ENCODE assay signal across 2 cellular contexts in the genomic region with DNA sequence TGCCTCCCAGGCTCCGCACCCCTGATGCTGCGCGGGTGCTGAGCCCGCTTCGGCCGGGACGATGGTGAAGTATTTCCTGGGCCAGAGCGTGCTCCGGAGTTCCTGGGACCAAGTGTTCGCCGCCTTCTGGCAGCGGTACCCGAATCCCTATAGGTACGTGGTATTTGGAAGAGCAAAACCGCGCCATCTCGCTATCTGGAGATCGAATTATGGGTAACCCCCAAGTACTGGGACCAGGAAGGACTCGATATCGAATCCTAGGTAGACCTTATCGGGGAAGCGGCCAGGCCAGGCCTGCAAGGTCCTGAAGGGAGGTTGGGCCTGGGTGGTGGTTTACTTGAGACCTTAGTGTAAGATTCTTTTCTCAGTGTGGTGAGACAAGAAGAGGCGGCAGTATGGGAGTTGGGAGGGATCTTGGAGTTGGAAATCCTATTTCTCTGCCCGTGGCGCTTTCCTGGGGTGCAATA.
TF ChIP-seq lines count a peak whose summit lies in the region.

No MANE protein-coding gene starts in this region.

TF ChIP-seq in A549, 52 proteins besides CTCF, POLR2A, EP300 and RAD21:
- TF ChIP-seq E2F6 (IDR thresholded peaks at IDR 0.05; ENCODE audit: borderline replicate concordance, low read depth) (0 out of 2 replicates have a peak, but pooled peaks have one; percentile 15), HMGXB4 (CRISPR knock-in tag; IDR thresholded peaks at IDR 0.05; ENCODE audit: borderline replicate concordance) (no peak), HOXB5 (CRISPR knock-in tag; IDR thresholded peaks at IDR 0.05) (peak; percentile 18; the same call in 1 of the 2 replicates), HEYL (CRISPR knock-in tag; IDR thresholded peaks at IDR 0.05) (no peak), PHF8 (IDR thresholded peaks at IDR 0.05; ENCODE audit: borderline replicate concordance, low read depth) (peak; percentile 19; the same call in 1 of the 2 replicates), KDM5A (IDR thresholded peaks at IDR 0.05) (peak; percentile 57)

TF ChIP-seq in GM23338, 12 proteins besides CTCF, POLR2A, EP300 and RAD21:
- TF ChIP-seq STAT1 (IDR thresholded peaks at IDR 0.05; ENCODE audit: unreplicated experiment) (no peak), EZH2 (IDR thresholded peaks at IDR 0.05; ENCODE audit: low read depth, unreplicated experiment) (no peak), ETS1 (IDR thresholded peaks at IDR 0.05) (no peak), NANOG (IDR thresholded peaks at IDR 0.05; ENCODE audit: borderline replicate concordance) (no peak), JUNB (IDR thresholded peaks at IDR 0.05; ENCODE audit: unreplicated experiment) (no peak), ZNF331 (CRISPR knock-in tag; IDR thresholded peaks at IDR 0.05; ENCODE audit: low read depth) (no peak), CREB1 (CRISPR knock-in tag; IDR thresholded peaks at IDR 0.05; ENCODE audit: low read depth) (no peak), EZH2phosphoT487 (IDR thresholded peaks at IDR 0.05; ENCODE audit: unreplicated experiment) (no peak), POLR2AphosphoS5 (IDR thresholded peaks at IDR 0.05; ENCODE audit: low read depth) (no peak), ZNF462 (CRISPR knock-in tag; IDR thresholded peaks at IDR 0.05) (no peak)
- TF ChIP-seq, protein P1, sequence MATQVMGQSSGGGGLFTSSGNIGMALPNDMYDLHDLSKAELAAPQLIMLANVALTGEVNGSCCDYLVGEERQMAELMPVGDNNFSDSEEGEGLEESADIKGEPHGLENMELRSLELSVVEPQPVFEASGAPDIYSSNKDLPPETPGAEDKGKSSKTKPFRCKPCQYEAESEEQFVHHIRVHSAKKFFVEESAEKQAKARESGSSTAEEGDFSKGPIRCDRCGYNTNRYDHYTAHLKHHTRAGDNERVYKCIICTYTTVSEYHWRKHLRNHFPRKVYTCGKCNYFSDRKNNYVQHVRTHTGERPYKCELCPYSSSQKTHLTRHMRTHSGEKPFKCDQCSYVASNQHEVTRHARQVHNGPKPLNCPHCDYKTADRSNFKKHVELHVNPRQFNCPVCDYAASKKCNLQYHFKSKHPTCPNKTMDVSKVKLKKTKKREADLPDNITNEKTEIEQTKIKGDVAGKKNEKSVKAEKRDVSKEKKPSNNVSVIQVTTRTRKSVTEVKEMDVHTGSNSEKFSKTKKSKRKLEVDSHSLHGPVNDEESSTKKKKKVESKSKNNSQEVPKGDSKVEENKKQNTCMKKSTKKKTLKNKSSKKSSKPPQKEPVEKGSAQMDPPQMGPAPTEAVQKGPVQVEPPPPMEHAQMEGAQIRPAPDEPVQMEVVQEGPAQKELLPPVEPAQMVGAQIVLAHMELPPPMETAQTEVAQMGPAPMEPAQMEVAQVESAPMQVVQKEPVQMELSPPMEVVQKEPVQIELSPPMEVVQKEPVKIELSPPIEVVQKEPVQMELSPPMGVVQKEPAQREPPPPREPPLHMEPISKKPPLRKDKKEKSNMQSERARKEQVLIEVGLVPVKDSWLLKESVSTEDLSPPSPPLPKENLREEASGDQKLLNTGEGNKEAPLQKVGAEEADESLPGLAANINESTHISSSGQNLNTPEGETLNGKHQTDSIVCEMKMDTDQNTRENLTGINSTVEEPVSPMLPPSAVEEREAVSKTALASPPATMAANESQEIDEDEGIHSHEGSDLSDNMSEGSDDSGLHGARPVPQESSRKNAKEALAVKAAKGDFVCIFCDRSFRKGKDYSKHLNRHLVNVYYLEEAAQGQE (IDR thresholded peaks at IDR 0.05; ENCODE audit: unreplicated experiment) = no peak
